Comparison of ENCODE assay signal across 17 cellular contexts in the genomic region with DNA sequence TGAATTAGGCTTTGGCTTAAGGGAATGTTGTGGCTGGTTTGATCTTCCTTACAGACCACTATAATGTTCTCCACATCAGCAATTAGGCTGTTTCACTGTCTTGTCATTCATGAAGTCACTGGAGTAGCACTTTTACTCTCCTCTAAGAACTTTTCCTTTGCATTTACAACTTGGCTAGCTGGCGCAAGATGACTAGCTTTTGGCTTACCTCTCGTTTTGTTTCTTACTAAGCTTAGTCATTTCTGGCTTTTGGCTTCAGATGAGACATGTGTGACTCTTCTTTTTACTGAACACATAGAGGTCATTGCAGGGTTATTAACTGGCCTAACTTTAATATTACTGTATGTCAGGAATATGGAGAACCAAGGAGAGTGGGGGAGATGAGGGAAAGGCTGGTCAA.
DNase-seq lines count a peak whose midpoint lies in the region; ATAC-seq and TF ChIP-seq lines count a peak whose summit lies in the region.
"Had no signal": no experiment of that assay in that cellular context is flagged by ENCODE, and none has a peak within 500 bp of the region (broad histone marks: within the 10 kb centered on the region; RNA-seq: fewer than 3 reads in every experiment).

No MANE protein-coding gene starts in this region.

- 51 to 57% methylated on average over 2 of the region's 2 CpGs for WGBS in lower leg skin, 2 donors

- no peak for TF ChIP-seq POLR2A in lower leg skin (IDR thresholded peaks at IDR 0.05)

- no peak overlapping the region for H3K4me3 ChIP-seq in GM12865 (ENCODE audit: low read depth, low read length)
- H3K4me3 ChIP-seq in lower leg skin (ENCODE audit: low read depth, poor library complexity, severe bottlenecking): no peak overlapping the region
- H3K4me3 ChIP-seq: adrenal gland, SJSA1, thoracic aorta had no signal

- TF ChIP-seq CTCF in GM12865 (IDR thresholded peaks at IDR 0.05; ENCODE audit: insufficient read depth, low read depth, low read length, missing control alignments): no peak
- TF ChIP-seq CTCF in lower leg skin (IDR thresholded peaks at IDR 0.05): no peak

- peak; percentile 4 for DNase-seq in GM12865 (ENCODE audit: low read depth)
- peak; percentile 9 for DNase-seq in astrocyte of the hippocampus (ENCODE audit: low read depth, low spot score)
- DNase-seq in glomerular visceral epithelial cell (ENCODE audit: extremely low spot score): no peak
- no peak for DNase-seq in NK-92 treated with Interleukin-12 subunit alpha and Interleukin-12 subunit beta, amount 100 ng/mL, for 24 hours (lab: John Stamatoyannopoulos, UW)
- no peak for DNase-seq in lower leg skin (ENCODE audit: low spot score in 2 of 2)
- DNase-seq: adrenal gland; CD8-positive, alpha-beta memory T cell; EL; H9; head of caudate nucleus; mesenchymal stem cell; NCI-H1105 treated with DMSO at 0.1 percent for 48 hours had no signal

- intact Hi-C loops in lower leg skin (cut with DNase I; ENCODE audit: low total_unique reads): no loop called here

- peak; percentile 81 for ATAC-seq in GM21390 (IDR thresholded peaks at IDR 0.05; ENCODE audit: unreplicated experiment)
- ATAC-seq in HG03280 (IDR thresholded peaks at IDR 0.05; ENCODE audit: unreplicated experiment): peak; percentile 58
- no peak for ATAC-seq in HG02938 (IDR thresholded peaks at IDR 0.05; ENCODE audit: unreplicated experiment)

Comparison
In these comparisons a context has a peak if more than half of its experiments do, and no peak if none do; other contexts are left out.
1. DNase-seq: peak in GM12865 (single experiment) and astrocyte of the hippocampus (single experiment); none in glomerular visceral epithelial cell (single experiment), NK-92 treated with Interleukin-12 subunit alpha and Interleukin-12 subunit beta, amount 100 ng/mL, for 24 hours (single experiment) and lower leg skin (0 of 2).